Comparison of ENCODE assay signal across 9 cellular contexts in genomic region chr16:68298907-68299515, GRCh38. TPM values are rescaled to one million over a fixed set of nuclear protein-coding genes. Genes with fewer than 3 reads are reported as not detected.
A peak's percentile ranks its signal among the peaks of the same experiment; 100 is the strongest.
DNase-seq lines count a peak whose midpoint lies in the region; ATAC-seq, FAIRE-seq and TF ChIP-seq lines count a peak whose summit lies in the region.
"Had no signal": no experiment of that assay in that cellular context is flagged by ENCODE, and none has a peak within 500 bp of the region (broad histone marks: within the 10 kb centered on the region; RNA-seq: fewer than 3 reads in every experiment).

No MANE protein-coding gene starts in this region.

- H3K4me3 ChIP-seq in GM12878 (no peak overlapping the region), right cardiac atrium (ENCODE audit: low read length) (no peak overlapping the region), testis (no peak overlapping the region)

- no peak overlapping the region for H3K4me2 ChIP-seq in GM12878 (ENCODE audit: control insufficient read depth, insufficient read depth)

- RAD21 ChIA-PET in GM12878 (lab: Charles Lee; ENCODE audit: unreplicated experiment), result interaction anchor here (1.1 to 3.3 kb wide), 7 partner anchors 10 to 37 kb away, joined by 3 to 10 read pairs (median 3); partner anchors contain the start of genes PRMT7, SLC7A6 and SLC7A6OS

- no peak overlapping the region for H3K9ac ChIP-seq in GM12878 (ENCODE audit: control insufficient read depth, insufficient read depth, low read length)

- in situ Hi-C loops in GM12878 (cut with MboI), result no loop called here

- no peak overlapping the region for H2AFZ ChIP-seq in GM12878 (ENCODE audit: control insufficient read depth, low read depth, low read length)

- no peaks in the 10 kb centered on the region for H3K9me3 Mint-ChIP-seq in progenitor cell of endocrine pancreas (ENCODE audit: low read depth)

- intact Hi-C loops in GM12878 (cut with micrococcal nuclease; ENCODE audit: unreplicated experiment), result no loop called here
- intact Hi-C loops in right cardiac atrium (cut with DNase I), result no loop called here
- intact Hi-C loops in testis (cut with DNase I; ENCODE audit: low total_unique reads), result no loop called here

- no TSS peak for BruUV-seq in GM12878 (replicated peaks; lab: Mats Ljungman, UMichigan)

- no peak overlapping the region for H3K4me3 Mint-ChIP-seq in progenitor cell of endocrine pancreas (ENCODE audit: low read depth)

- CTCF ChIA-PET in GM12878 (lab: Yijun Ruan, JAX), result interaction anchor here (1.0 to 2.4 kb wide), 3 partner anchors 20 to 29 kb away, joined by 3 to 15 read pairs (median 6); no protein-coding TSS in a partner anchor

- no peak for ATAC-seq in GM12878
- peak; percentile 53 to 60 for ATAC-seq in right cardiac atrium
- ATAC-seq in GM18867 (IDR thresholded peaks at IDR 0.05; ENCODE audit: unreplicated experiment), result no peak

- TF ChIP-seq RAD21 in GM12878 (IDR thresholded peaks at IDR 0.05; ENCODE audit: insufficient read depth, low read depth, low read length), result no peak

- SMC1A ChIA-PET in GM12878 (lab: Charles Lee; ENCODE audit: uncharacterized antibody, unreplicated experiment), result interaction anchor here (1.4 to 3.2 kb wide), 8 partner anchors 9 to 29 kb away, joined by 4 to 12 read pairs (median 5); partner anchors contain the start of genes PRMT7 and SLC7A6OS

- H4K20me1 ChIP-seq in GM12878 (ENCODE audit: control insufficient read depth, insufficient read depth), result no peaks in the 10 kb centered on the region; the same call in 1 of the 2 replicates

- H3K4me1 ChIP-seq in GM12878 (ENCODE audit: control insufficient read depth, insufficient read depth, low read length), result no peaks in the 10 kb centered on the region
- H3K4me1 ChIP-seq in right cardiac atrium (ENCODE audit: control insufficient read depth, insufficient read depth, low read length), result peaks cover 11% of the 10 kb centered on the region
- H3K4me1 ChIP-seq in testis, result peaks cover 6% of the 10 kb centered on the region

- peaks cover 7% of the 10 kb centered on the region for H3K4me1 Mint-ChIP-seq in progenitor cell of endocrine pancreas (ENCODE audit: low read depth)

- peaks cover 17% of the 10 kb centered on the region for H3K36me3 Mint-ChIP-seq in progenitor cell of endocrine pancreas (ENCODE audit: insufficient read depth)

- POLR2A ChIA-PET in GM12878 (lab: Charles Lee), result interaction anchor here (0.6 to 0.9 kb wide), 3 partner anchors 13 to 42 kb away, joined by 3 to 4 read pairs (median 3); no protein-coding TSS in a partner anchor

- H3K27ac Mint-ChIP-seq in progenitor cell of endocrine pancreas, result no peak overlapping the region

- H3K36me3 ChIP-seq in GM12878 (ENCODE audit: control insufficient read depth in 2 of 2, insufficient read depth in 2 of 2, low read length in 1 of 2) (peaks cover 29 to 40% of the 10 kb centered on the region in 2 experiments), testis (ENCODE audit: low read depth, missing control alignments) (no peaks in the 10 kb centered on the region)

- no peak for TF ChIP-seq EP300 in GM12878 (IDR thresholded peaks at IDR 0.05; ENCODE audit: borderline replicate concordance in 1 of 2, control insufficient read depth in 1 of 2, low read depth in 2 of 2, low read length in 2 of 2)

- TF ChIP-seq CTCF in GM12878 (IDR thresholded peaks at IDR 0.05 in 2 of 3, conservative IDR thresholded peaks at IDR 0.05 in 1 of 3; ENCODE audit: control insufficient read depth in 2 of 3, extremely low read depth in 1 of 3, insufficient read depth in 1 of 3, low read depth in 3 of 3, low read length in 3 of 3) (no peak), testis (IDR thresholded peaks at IDR 0.05) (no peak), progenitor cell of endocrine pancreas (IDR thresholded peaks at IDR 0.05; ENCODE audit: unreplicated experiment) (no peak)

- WGBS in GM12878 (ENCODE audit: insufficient coverage, insufficient replicate concordance, low lambda C conversion rate, missing lambda C conversion rate), result 85% methylated on average over 5 of the region's 5 CpGs
- 28% methylated on average over 5 of the region's 5 CpGs for whole genome bisulfite sequencing in right cardiac atrium
- WGBS in testis, 2 donors, result 33 to 54% methylated on average over 5 of the region's 5 CpGs

- no peaks in the 10 kb centered on the region for H3K79me2 ChIP-seq in GM12878 (ENCODE audit: control insufficient read depth, insufficient read depth, low read length)

- H3K27me3 ChIP-seq in GM12878 (replicated peaks in 1 of 2; ENCODE audit: control insufficient read depth in 2 of 2, insufficient read depth in 2 of 2, low read length in 1 of 2), result no peaks in the 10 kb centered on the region
- H3K27me3 ChIP-seq in right cardiac atrium (ENCODE audit: control insufficient read depth, insufficient read depth), result no peaks in the 10 kb centered on the region
- H3K27me3 ChIP-seq in testis, result no peaks in the 10 kb centered on the region

- FAIRE-seq in GM12878 (lab: Jason Lieb, UNC), result no peak
- FAIRE-seq: A204.1 had no signal

- no peak overlapping the region for H3K27ac ChIP-seq in GM12878 (ENCODE audit: control insufficient read depth, insufficient read depth)
- peak overlapping the region; percentile 79 for H3K27ac ChIP-seq in right cardiac atrium (ENCODE audit: low read length)
- peak overlapping the region in 1 of 2 donors; percentile 2 for H3K27ac ChIP-seq in testis

- H3K27me3 Mint-ChIP-seq in progenitor cell of endocrine pancreas, result no peaks in the 10 kb centered on the region

- H3K9me3 ChIP-seq in GM12878 (replicated peaks; ENCODE audit: control insufficient read depth, insufficient read depth, low read length) (no peaks in the 10 kb centered on the region), right cardiac atrium (ENCODE audit: control insufficient read depth, low read length) (no peaks in the 10 kb centered on the region), testis (no peaks in the 10 kb centered on the region)

- peak; percentile 59 for DNase-seq in DMS 273 (lab: John Stamatoyannopoulos, UW; ENCODE audit: unreplicated experiment)
- DNase-seq in DMS 273 treated with DMSO at 0.1 percent for 48 hours (lab: John Stamatoyannopoulos, UW), result no peak
- no peak for DNase-seq in GM12878 (ENCODE audit: low read depth, low spot score)
- DNase-seq in right cardiac atrium, result peak; percentile 76 to 90 (median 85)
- DNase-seq in testis, result peak; percentile 90
- DNase-seq in NCI-H146 treated with DMSO at 0.1 percent for 48 hours (lab: John Stamatoyannopoulos, UW; ENCODE audit: unreplicated experiment), result no peak
- no peak for DNase-seq in progenitor cell of endocrine pancreas (ENCODE audit: low spot score, unreplicated experiment)

- TF ChIP-seq POLR2A in GM12878 (IDR thresholded peaks at IDR 0.05; ENCODE audit: low read depth, low read length), result 0 out of 2 replicates have a peak, but pooled peaks have one; percentile 8
- no peak for TF ChIP-seq POLR2A in testis (IDR thresholded peaks at IDR 0.05)

RNA-seq across cellular contexts. Expression of gene SLC7A6OS, which starts 11.7 kb away (rescaled TPM):
- total RNA-seq in GM12878 (2013; cell fraction: nucleolus; rRNA removed), result 46.8 and 51.0 TPM in 2 replicates
- 16.0 and 17.7 TPM in 2 replicates for total RNA-seq in GM12878 (2014; rRNA removed)
- total RNA-seq in GM12878 (2014; rRNA removed; fragmentation: Illumina TruSeq; extraction: Trizol), result 17.7 and 18.1 TPM in 2 replicates
- total RNA-seq in GM12878 (2021), result 17.7 and 22.0 TPM in 2 replicates
- 11.8 TPM for polyA plus RNA-seq in GM12878 (2011; ENCODE audit: low read depth)
- 17.8 and 19.6 TPM in 2 replicates for polyA plus RNA-seq in GM12878 (2011; rRNA removed)
- 8.7 and 9.2 TPM in 2 replicates for polyA plus RNA-seq in GM12878 (2011; cell fraction: cytosol; rRNA removed)
- polyA plus RNA-seq in GM12878 (2011; cell fraction: nucleus; rRNA removed), result 28.2 and 29.3 TPM in 2 replicates
- 14.3 and 16.2 TPM in 2 replicates for polyA plus RNA-seq in GM12878 (2012)
- 16.0 and 16.8 TPM in 2 replicates for polyA plus RNA-seq in GM12878 (2014; fragmentation: Illumina TruSeq; extraction: Trizol)
- 1 to 10 TPM; 2.9 to 6.4 TPM for polyA plus RNA-seq in GM12878 (2014; fragmentation: Nextera tagmentation; extraction: Ambion mirVana)
- polyA plus RNA-seq in GM12878 (2014; rRNA removed), result 13.9 and 16.0 TPM in 2 replicates
- polyA plus RNA-seq in GM12878 (2016; fragmentation: Nextera tagmentation; extraction: Ambion mirVana), result 10 to 100 TPM; 23.8 to 27.4 TPM
- polyA minus RNA-seq in GM12878 (2011; rRNA and poly(A)+ RNA removed), result 11.2 and 13.8 TPM in 2 replicates
- polyA minus RNA-seq in GM12878 (2011; cell fraction: cytosol; rRNA and poly(A)+ RNA removed), result 2.8 and 2.9 TPM in 2 replicates
- polyA minus RNA-seq in GM12878 (2011; cell fraction: nucleus; rRNA and poly(A)+ RNA removed), result 10.0 and 16.6 TPM in 2 replicates
- 10 to 100 TPM; 10.9 to 13.4 (median 11.9) TPM for total RNA-seq in right cardiac atrium
- polyA plus RNA-seq in right cardiac atrium, result 7.9 TPM
- 10 to 100 TPM; 24.3 to 25.8 TPM for total RNA-seq in testis
- 14.7 TPM for polyA plus RNA-seq in testis (ENCODE audit: insufficient read depth, low read depth, low replicate concordance)
- 23.9 and 25.9 TPM in 2 replicates for total RNA-seq in progenitor cell of endocrine pancreas

RNA-seq across cellular contexts. Expression of gene PRMT7, which starts 11.8 kb away (rescaled TPM):
- 287 and 321 TPM in 2 replicates for total RNA-seq in GM12878 (2013; cell fraction: nucleolus; rRNA removed)
- total RNA-seq in GM12878 (2014; rRNA removed), result 45.8 and 48.5 TPM in 2 replicates
- total RNA-seq in GM12878 (2014; rRNA removed; fragmentation: Illumina TruSeq; extraction: Trizol), result 32.6 and 33.4 TPM in 2 replicates
- 45.4 and 47.6 TPM in 2 replicates for total RNA-seq in GM12878 (2021)
- 16.4 TPM for polyA plus RNA-seq in GM12878 (2011; ENCODE audit: low read depth)
- polyA plus RNA-seq in GM12878 (2011; rRNA removed), result 40.7 and 49.3 TPM in 2 replicates
- 51.4 and 85.8 TPM in 2 replicates for polyA plus RNA-seq in GM12878 (2011; cell fraction: cytosol; rRNA removed)
- polyA plus RNA-seq in GM12878 (2011; cell fraction: nucleus; rRNA removed), result 460 and 573 TPM in 2 replicates
- polyA plus RNA-seq in GM12878 (2012), result 32.4 and 33.5 TPM in 2 replicates
- polyA plus RNA-seq in GM12878 (2014; fragmentation: Illumina TruSeq; extraction: Trizol), result 28.6 and 43.3 TPM in 2 replicates
- 1 to 10 TPM; 5.1 to 5.6 TPM for polyA plus RNA-seq in GM12878 (2014; fragmentation: Nextera tagmentation; extraction: Ambion mirVana)
- 52.4 and 56.1 TPM in 2 replicates for polyA plus RNA-seq in GM12878 (2014; rRNA removed)
- 10 to 100 TPM; 36.9 to 40.7 TPM for polyA plus RNA-seq in GM12878 (2016; fragmentation: Nextera tagmentation; extraction: Ambion mirVana)
- polyA minus RNA-seq in GM12878 (2011; rRNA and poly(A)+ RNA removed), result 54.9 and 77.8 TPM in 2 replicates
- polyA minus RNA-seq in GM12878 (2011; cell fraction: cytosol; rRNA and poly(A)+ RNA removed), result 20.1 and 21.9 TPM in 2 replicates
- 77.7 and 124 TPM in 2 replicates for polyA minus RNA-seq in GM12878 (2011; cell fraction: nucleus; rRNA and poly(A)+ RNA removed)
- total RNA-seq in right cardiac atrium, result 10 to 100 TPM; 20.8 to 34.7 (median 32.2) TPM
- 34.5 TPM for polyA plus RNA-seq in right cardiac atrium
- total RNA-seq in testis, result 100 to 1,000 TPM in 1 of 2 donors, 10 to 100 TPM in 1; 99.3 to 111 TPM
- 47.9 TPM for polyA plus RNA-seq in testis (ENCODE audit: insufficient read depth, low read depth, low replicate concordance)
- 60.0 and 70.5 TPM in 2 replicates for total RNA-seq in progenitor cell of endocrine pancreas

RNA-seq across cellular contexts. Expression of gene SLC7A6, which starts 34.7 kb away (rescaled TPM):
- total RNA-seq in GM12878 (2013; cell fraction: nucleolus; rRNA removed), result 208 and 222 TPM in 2 replicates
- total RNA-seq in GM12878 (2014; rRNA removed) (29.8 and 33.9 TPM in 2 replicates), GM12878 (2014; rRNA removed; fragmentation: Illumina TruSeq; extraction: Trizol) (27.4 and 27.5 TPM in 2 replicates), GM12878 (2021) (51.3 and 60.4 TPM in 2 replicates), right cardiac atrium (10 to 100 TPM; 39.0 to 60.7 (median 51.3) TPM), testis (10 to 100 TPM; 42.2 to 48.6 TPM), progenitor cell of endocrine pancreas (11.3 and 11.6 TPM in 2 replicates)
- polyA plus RNA-seq in GM12878 (2011; ENCODE audit: low read depth), result 28.5 TPM
- polyA plus RNA-seq in GM12878 (2011; rRNA removed) (46.3 and 53.6 TPM in 2 replicates), GM12878 (2014; fragmentation: Illumina TruSeq; extraction: Trizol) (60.1 and 66.5 TPM in 2 replicates), GM12878 (2014; fragmentation: Nextera tagmentation; extraction: Ambion mirVana) (1 to 10 TPM; 8.2 TPM), GM12878 (2014; rRNA removed) (52.7 and 55.0 TPM in 2 replicates), GM12878 (2016; fragmentation: Nextera tagmentation; extraction: Ambion mirVana) (10 to 100 TPM; 26.6 to 27.4 TPM), right cardiac atrium (25.0 TPM), testis (ENCODE audit: insufficient read depth, low read depth, low replicate concordance) (28.6 TPM)
- 49.2 and 50.2 TPM in 2 replicates for polyA plus RNA-seq in GM12878 (2011; cell fraction: cytosol; rRNA removed)
- 208 and 220 TPM in 2 replicates for polyA plus RNA-seq in GM12878 (2011; cell fraction: nucleus; rRNA removed)
- 25.9 and 29.0 TPM in 2 replicates for polyA plus RNA-seq in GM12878 (2012)
- 106 and 130 TPM in 2 replicates for polyA minus RNA-seq in GM12878 (2011; rRNA and poly(A)+ RNA removed)
- polyA minus RNA-seq in GM12878 (2011; cell fraction: cytosol; rRNA and poly(A)+ RNA removed), result 28.4 and 29.1 TPM in 2 replicates
- 45.0 and 65.2 TPM in 2 replicates for polyA minus RNA-seq in GM12878 (2011; cell fraction: nucleus; rRNA and poly(A)+ RNA removed)

RNA-seq across cellular contexts. Expression of gene PLA2G15, which starts 53.8 kb away (rescaled TPM):
- total RNA-seq in GM12878 (2013; cell fraction: nucleolus; rRNA removed), result 16.6 and 18.3 TPM in 2 replicates
- total RNA-seq in GM12878 (2014; rRNA removed) (8.2 and 8.4 TPM in 2 replicates), GM12878 (2014; rRNA removed; fragmentation: Illumina TruSeq; extraction: Trizol) (3.4 and 3.8 TPM in 2 replicates), GM12878 (2021) (7.6 and 7.8 TPM in 2 replicates), right cardiac atrium (10 to 100 TPM; 20.2 to 30.8 (median 28.7) TPM), testis (10 to 100 TPM; 37.2 to 44.7 TPM), progenitor cell of endocrine pancreas (18.8 and 20.9 TPM in 2 replicates)
- 3.6 TPM for polyA plus RNA-seq in GM12878 (2011; ENCODE audit: low read depth)
- polyA plus RNA-seq in GM12878 (2011; rRNA removed) (3.1 and 6.3 TPM in 2 replicates), GM12878 (2014; fragmentation: Illumina TruSeq; extraction: Trizol) (1.5 and 3.0 TPM in 2 replicates), GM12878 (2014; fragmentation: Nextera tagmentation; extraction: Ambion mirVana) (1 to 10 TPM in 1 of 2 experiments, under 1 TPM in 1; 0.31 to 1.1 TPM), GM12878 (2014; rRNA removed) (7.8 and 8.5 TPM in 2 replicates), GM12878 (2016; fragmentation: Nextera tagmentation; extraction: Ambion mirVana) (1 to 10 TPM; 7.3 to 9.4 TPM), right cardiac atrium (18.2 TPM), testis (ENCODE audit: insufficient read depth, low read depth, low replicate concordance) (27.3 TPM)
- 8.2 and 8.9 TPM in 2 replicates for polyA plus RNA-seq in GM12878 (2011; cell fraction: cytosol; rRNA removed)
- 11.1 and 11.3 TPM in 2 replicates for polyA plus RNA-seq in GM12878 (2011; cell fraction: nucleus; rRNA removed)
- 5.8 and 8.0 TPM in 2 replicates for polyA plus RNA-seq in GM12878 (2012)
- polyA minus RNA-seq in GM12878 (2011; rRNA and poly(A)+ RNA removed), result 8.5 and 8.7 TPM in 2 replicates
- polyA minus RNA-seq in GM12878 (2011; cell fraction: cytosol; rRNA and poly(A)+ RNA removed), result 4.8 and 5.7 TPM in 2 replicates
- 4.1 and 7.2 TPM in 2 replicates for polyA minus RNA-seq in GM12878 (2011; cell fraction: nucleus; rRNA and poly(A)+ RNA removed)

Comparison
In these comparisons a context has a peak if more than half of its experiments do, and no peak if none do; other contexts are left out.
1. DNase-seq: peak in DMS 273 (single experiment), right cardiac atrium (3 of 3) and testis (single experiment); none in DMS 273 treated with DMSO at 0.1 percent for 48 hours (single experiment), GM12878 (single experiment), NCI-H146 treated with DMSO at 0.1 percent for 48 hours (single experiment) and progenitor cell of endocrine pancreas (single experiment).
2. ATAC-seq: peak in right cardiac atrium (2 of 2); none in GM12878 (single experiment) and GM18867 (single experiment).